Comparison of ENCODE assay signal across 28 cellular contexts in the genomic region with DNA sequence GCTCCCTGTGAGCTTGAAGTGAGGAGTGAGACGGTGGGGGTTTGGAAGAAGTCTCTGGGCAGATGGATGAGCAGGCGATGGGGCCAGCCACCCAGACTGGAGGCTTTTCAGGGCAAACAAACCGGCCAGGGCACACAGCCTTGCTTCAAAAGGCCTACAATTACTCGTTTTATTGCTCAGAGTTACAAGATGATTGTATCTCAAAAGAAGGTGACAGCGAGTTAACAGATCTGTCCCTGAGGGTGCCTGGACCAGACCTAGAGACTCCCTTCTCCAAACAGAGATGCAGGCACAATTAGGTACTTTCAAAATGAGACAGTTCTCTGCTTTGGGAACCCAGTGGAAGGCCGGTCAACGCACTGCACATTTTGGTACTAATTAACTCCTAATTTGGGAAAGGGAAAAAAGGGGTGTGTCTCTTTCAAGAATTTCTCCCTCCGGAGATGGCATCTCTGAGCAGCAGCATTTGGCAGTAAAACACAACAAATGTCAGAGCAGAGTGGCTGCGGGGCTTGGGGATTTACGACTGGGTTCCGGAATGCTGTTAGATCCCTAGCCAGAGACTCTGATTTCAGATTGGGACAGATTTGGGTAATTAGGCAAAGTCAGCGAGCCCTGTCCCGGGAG.
DNase-seq lines count a peak whose midpoint lies in the region; ATAC-seq and TF ChIP-seq lines count a peak whose summit lies in the region.
"Had no signal": no experiment of that assay in that cellular context is flagged by ENCODE, and none has a peak within 500 bp of the region (broad histone marks: within the 10 kb centered on the region; RNA-seq: fewer than 3 reads in every experiment).

No MANE protein-coding gene starts in this region.

- H3K27me3 ChIP-seq in right cardiac atrium (ENCODE audit: control insufficient read depth, insufficient read depth): no peaks in the 10 kb centered on the region
- H3K27me3 ChIP-seq: BE2C, brain microvascular endothelial cell, tibial nerve had no signal

- BruUV-seq in MCF 10A (replicated peaks; lab: Mats Ljungman, UMichigan): no TSS peak

- intact Hi-C loops in MCF 10A (cut with micrococcal nuclease) (no loop called here), CD14-positive monocyte (cut with micrococcal nuclease) (no loop called here), right cardiac atrium (cut with DNase I) (no loop called here)

- peak; percentile 6 to 30 for DNase-seq in T47D (ENCODE audit: low read depth in 1 of 2, low spot score in 1 of 2)
- DNase-seq in MCF 10A (ENCODE audit: unreplicated experiment): no peak
- DNase-seq in pons (ENCODE audit: low spot score): no peak
- no peak for DNase-seq in CD14-positive monocyte (ENCODE audit: low spot score)
- DNase-seq in NCI-H69 (lab: John Stamatoyannopoulos, UW): no peak
- DNase-seq in right cardiac atrium: no peak
- DNase-seq: activated CD4-positive, alpha-beta T cell treated with anti-CD3 and anti-CD28 coated beads, Interleukin-2, amount 50 U/mL, for 48 hours; activated CD8-positive, alpha-beta memory T cell treated with anti-CD3 and anti-CD28 coated beads, Interleukin-2, amount 50 U/mL, for 4 hours; activated naive CD4-positive, alpha-beta T cell treated with anti-CD3 and anti-CD28 coated beads, Interleukin-2, amount 10 ng/mL, durations not matched to agents 7 days and 5 days; BE2C; brain microvascular endothelial cell; COR-L47; DMS79; effector CD4-positive, alpha-beta T cell; Karpas-422; MV-4-11; NCI-H510A; SHP77 treated with DMSO at 0.1 percent for 48 hours; stimulated activated naive CD8-positive, alpha-beta T cell treated with anti-CD3 and anti-CD28 coated beads, Interleukin-15, amount 100 ng/mL, for 72 hours; T-cell had no signal

- 70 to 86% methylated on average over 12 to 13 of the region's 13 CpGs for WGBS in mesodermal cell (ENCODE audit: insufficient coverage in 2 of 2), 2 experiments
- WGBS in right cardiac atrium: 64% methylated on average over 13 of the region's 13 CpGs

- no peak for ATAC-seq in right cardiac atrium
- ATAC-seq: HepG2; Panc1; stimulated activated naive CD8-positive, alpha-beta T cell treated with anti-CD3 and anti-CD28 coated beads, Interleukin-15, amount 100 ng/mL, for 72 hours; T-cell had no signal

- H3K27me3 Mint-ChIP-seq in MCF 10A (ENCODE audit: insufficient read depth, unreplicated experiment) (no peaks in the 10 kb centered on the region), CD14-positive monocyte (ENCODE audit: low read depth in 3 of 3) (peaks cover 0 to 4% (median 2%) of the 10 kb centered on the region in 3 donors)

- no peak overlapping the region for H3K27ac Mint-ChIP-seq in MCF 10A (ENCODE audit: low read depth, unreplicated experiment)
- H3K27ac Mint-ChIP-seq in CD14-positive monocyte: no peak overlapping the region
- H3K27ac Mint-ChIP-seq: activated naive CD4-positive, alpha-beta T cell treated with anti-CD3 and anti-CD28 coated beads, Interleukin-2, amount 10 ng/mL, durations not matched to agents 7 days and 5 days; activated T-helper 1 cell treated with anti-CD3 and anti-CD28 coated beads, Interleukin-12 subunit alpha, Interleukin-12 subunit beta, Interleukin-2, Interleukin-4 antibody, amounts not matched to agents 30 ng/mL and 10 ng/mL and 1 ng/mL, durations not matched to agents 14 hours and 24 hours and 36 hours; stimulated activated naive CD8-positive, alpha-beta T cell treated with anti-CD3 and anti-CD28 coated beads, Interleukin-15, amount 100 ng/mL, for 72 hours; T-cell had no signal

- in situ Hi-C loops in T47D (cut with HindIII; ENCODE audit: low pct_unique_long_range_greater_than_20kb, low sequenced_read_pairs): no loop called here

- H3K27ac ChIP-seq in VCaP: peak overlapping the region; percentile 66
- H3K27ac ChIP-seq in mesodermal cell (ENCODE audit: low read depth, low read length, severe bottlenecking): peak overlapping the region; percentile 33
- no peak overlapping the region for H3K27ac ChIP-seq in right cardiac atrium (ENCODE audit: low read length)
- H3K27ac ChIP-seq: brain microvascular endothelial cell, prostate gland, tibial nerve had no signal

- H3K36me3 ChIP-seq in mesodermal cell (ENCODE audit: control insufficient read depth, insufficient read depth, low read length): no peaks in the 10 kb centered on the region
- H3K36me3 ChIP-seq: BE2C, brain microvascular endothelial cell, prostate gland, tibial nerve had no signal

- H3K9me3 ChIP-seq in mesodermal cell (ENCODE audit: control insufficient read depth, low read length) (no peaks in the 10 kb centered on the region), right cardiac atrium (ENCODE audit: control insufficient read depth, low read length) (no peaks in the 10 kb centered on the region)
- H3K9me3 ChIP-seq: A549, BE2C, prostate gland, tibial nerve had no signal

- no peak overlapping the region for H3K4me3 ChIP-seq in mesodermal cell (ENCODE audit: extremely low read depth, insufficient read depth, low read length, poor library complexity, severe bottlenecking)
- no peak overlapping the region for H3K4me3 ChIP-seq in right cardiac atrium (ENCODE audit: low read length)
- H3K4me3 ChIP-seq: A549, prostate gland, tibial nerve had no signal

- TF ChIP-seq CTCF in MCF 10A (IDR thresholded peaks at IDR 0.05; ENCODE audit: unreplicated experiment) (no peak), VCaP (conservative IDR thresholded peaks at IDR 0.05) (no peak), CD14-positive monocyte (IDR thresholded peaks at IDR 0.05) (no peak)

- H3K4me1 ChIP-seq in mesodermal cell (ENCODE audit: control insufficient read depth, insufficient read depth, low read length, poor library complexity, severe bottlenecking) (peaks cover 3% of the 10 kb centered on the region), right cardiac atrium (ENCODE audit: control insufficient read depth, insufficient read depth, low read length) (peaks cover 4% of the 10 kb centered on the region)
- H3K4me1 ChIP-seq: BE2C, prostate gland had no signal

- H3K36me3 Mint-ChIP-seq in MCF 10A (ENCODE audit: insufficient read depth, unreplicated experiment) (no peaks in the 10 kb centered on the region), CD14-positive monocyte (no peaks in the 10 kb centered on the region)
- H3K36me3 Mint-ChIP-seq: activated naive CD4-positive, alpha-beta T cell treated with anti-CD3 and anti-CD28 coated beads, Interleukin-2, amount 10 ng/mL, durations not matched to agents 7 days and 5 days; T-cell had no signal

- POLR2A ChIA-PET in MCF 10A (lab: Yijun Ruan, JAX): no interaction called here

- H3K4me1 Mint-ChIP-seq in MCF 10A (ENCODE audit: insufficient read depth, unreplicated experiment) (no peaks in the 10 kb centered on the region), CD14-positive monocyte (no peaks in the 10 kb centered on the region)
- H3K4me1 Mint-ChIP-seq: activated naive CD4-positive, alpha-beta T cell treated with anti-CD3 and anti-CD28 coated beads, Interleukin-2, amount 10 ng/mL, durations not matched to agents 7 days and 5 days; stimulated activated naive CD8-positive, alpha-beta T cell treated with anti-CD3 and anti-CD28 coated beads, Interleukin-15, amount 100 ng/mL, for 72 hours; T-cell had no signal

- H3K9me3 Mint-ChIP-seq in MCF 10A (ENCODE audit: unreplicated experiment) (no peaks in the 10 kb centered on the region), CD14-positive monocyte (peaks cover 0 to 3% (median 0%) of the 10 kb centered on the region in 7 donors)
- H3K9me3 Mint-ChIP-seq: activated naive CD4-positive, alpha-beta T cell treated with anti-CD3 and anti-CD28 coated beads, Interleukin-2, amount 10 ng/mL, durations not matched to agents 7 days and 5 days; activated T-helper 1 cell treated with anti-CD3 and anti-CD28 coated beads, Interleukin-12 subunit alpha, Interleukin-12 subunit beta, Interleukin-2, Interleukin-4 antibody, amounts not matched to agents 30 ng/mL and 10 ng/mL and 1 ng/mL, durations not matched to agents 14 hours and 24 hours and 36 hours; stimulated activated naive CD8-positive, alpha-beta T cell treated with anti-CD3 and anti-CD28 coated beads, Interleukin-15, amount 100 ng/mL, for 72 hours; T-cell had no signal

- CTCF ChIA-PET in MCF 10A (lab: Yijun Ruan, JAX): interaction anchor here (0.6 to 1.8 kb wide), 2 partner anchors 306 to 1165 kb away, joined by 3 to 7 read pairs; no protein-coding TSS in a partner anchor

- H3K4me3 Mint-ChIP-seq in MCF 10A (ENCODE audit: unreplicated experiment): no peak overlapping the region
- no peak overlapping the region for H3K4me3 Mint-ChIP-seq in CD14-positive monocyte
- H3K4me3 Mint-ChIP-seq: activated naive CD4-positive, alpha-beta T cell treated with anti-CD3 and anti-CD28 coated beads, Interleukin-2, amount 10 ng/mL, durations not matched to agents 7 days and 5 days; activated T-helper 1 cell treated with anti-CD3 and anti-CD28 coated beads, Interleukin-12 subunit alpha, Interleukin-12 subunit beta, Interleukin-2, Interleukin-4 antibody, amounts not matched to agents 30 ng/mL and 10 ng/mL and 1 ng/mL, durations not matched to agents 14 hours and 24 hours and 36 hours; stimulated activated naive CD8-positive, alpha-beta T cell treated with anti-CD3 and anti-CD28 coated beads, Interleukin-15, amount 100 ng/mL, for 72 hours; T-cell had no signal

Comparison
In these comparisons a context has a peak if more than half of its experiments do, and no peak if none do; other contexts are left out.
1. DNase-seq: peak in T47D (2 of 2); none in MCF 10A (single experiment), pons (single experiment), CD14-positive monocyte (single experiment), NCI-H69 (single experiment) and right cardiac atrium (0 of 3).